ENCODE assay signal across 13 cellular contexts in the genomic region with DNA sequence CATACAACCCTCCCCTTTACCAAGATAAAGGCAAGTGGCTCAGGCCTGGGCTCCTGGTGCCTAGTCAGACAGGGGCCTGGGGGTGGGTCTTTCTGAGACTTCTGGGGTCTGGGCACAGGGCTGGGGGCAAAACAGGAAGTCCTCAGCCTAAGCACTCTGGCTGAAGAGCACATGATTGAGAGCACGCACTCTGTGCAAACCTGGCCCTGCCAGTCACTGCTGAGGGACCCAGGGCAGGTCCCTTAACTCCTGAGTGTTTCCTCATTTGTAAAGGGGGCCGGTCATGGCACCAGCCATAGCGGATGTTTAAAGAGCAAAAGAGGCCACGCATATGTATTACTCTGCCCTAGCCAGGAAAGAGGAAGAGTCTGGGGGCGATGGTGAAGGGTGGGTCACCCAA. TPM values are rescaled to one million over a fixed set of nuclear protein-coding genes. Genes with fewer than 3 reads are reported as not detected.
DNase-seq lines count a peak whose midpoint lies in the region; TF ChIP-seq lines count a peak whose summit lies in the region.
"Had no signal": no experiment of that assay in that cellular context is flagged by ENCODE, and none has a peak within 500 bp of the region (broad histone marks: within the 10 kb centered on the region; RNA-seq: fewer than 3 reads in every experiment).

No MANE protein-coding gene starts in this region.

- intact Hi-C loops in sigmoid colon (cut with DNase I): no loop called here

- CTCF ChIA-PET in RWPE1 (lab: Yijun Ruan, JAX): no interaction called here

- no peak for TF ChIP-seq CTCF in RWPE1 (conservative IDR thresholded peaks at IDR 0.05; ENCODE audit: low read depth)
- no peak for TF ChIP-seq CTCF in fibroblast of lung (conservative IDR thresholded peaks at IDR 0.05 in 1 of 2, IDR thresholded peaks at IDR 0.05 in 1 of 2; ENCODE audit: low read depth in 1 of 2, low read length in 2 of 2)
- TF ChIP-seq CTCF in sigmoid colon (IDR thresholded peaks at IDR 0.05): no peak

- H3K9me2 ChIP-seq in GM23248 (ENCODE audit: insufficient read depth): no peaks in the 10 kb centered on the region

- peaks cover 41% of the 10 kb centered on the region for H3F3A ChIP-seq in GM23248 (ENCODE audit: insufficient read depth)

- H2AFZ ChIP-seq in GM23248: no peak overlapping the region
- no peak overlapping the region for H2AFZ ChIP-seq in fibroblast of lung (ENCODE audit: low read length)

- H3K27ac ChIP-seq in GM23248 (peak overlapping the region; percentile 92), RWPE1 (peak overlapping the region; percentile 96), fibroblast of lung (ENCODE audit: insufficient read depth, low read length) (peak overlapping the region; percentile 23), sigmoid colon (peak overlapping the region; percentile 16 to 77 (median 28))
- H3K27ac ChIP-seq: suprapubic skin had no signal

- TF ChIP-seq EP300 in sigmoid colon (IDR thresholded peaks at IDR 0.05): no peak

- H3K36me3 ChIP-seq in GM23248 (ENCODE audit: low read depth) (peaks cover 16% of the 10 kb centered on the region; the same call in 1 of the 2 replicates), fibroblast of lung (ENCODE audit: control insufficient read depth, insufficient read depth, low read length) (peaks cover 37% of the 10 kb centered on the region), sigmoid colon (peaks cover 48 to 74% (median 49%) of the 10 kb centered on the region in 4 donors)

- H3K4me2 ChIP-seq in GM23248 (ENCODE audit: unreplicated experiment) (no peak overlapping the region), fibroblast of lung (ENCODE audit: extremely low read depth, insufficient read depth, low read length) (no peak overlapping the region)

- H3K4me1 ChIP-seq in GM23248 (ENCODE audit: insufficient read depth) (peaks cover 53% of the 10 kb centered on the region), fibroblast of lung (ENCODE audit: control insufficient read depth, extremely low read depth, insufficient read depth, low read length) (peaks cover 33% of the 10 kb centered on the region), sigmoid colon (peaks cover 0 to 93% (median 65%) of the 10 kb centered on the region in 4 donors)

- in situ Hi-C loops in GM23248 (cut with MboI): no loop called here

- H4K20me1 ChIP-seq in GM23248 (ENCODE audit: insufficient read depth) (no peaks in the 10 kb centered on the region), fibroblast of lung (ENCODE audit: control insufficient read depth, extremely low read depth, insufficient read depth, low read length) (no peaks in the 10 kb centered on the region)

- TF ChIP-seq POLR2A in sigmoid colon (IDR thresholded peaks at IDR 0.05): no peak

- H3K9ac ChIP-seq in GM23248: no peak overlapping the region
- no peak overlapping the region for H3K9ac ChIP-seq in fibroblast of lung (ENCODE audit: insufficient read depth, low read length)

- peaks cover 79% of the 10 kb centered on the region for H3K79me2 ChIP-seq in GM23248 (ENCODE audit: insufficient read depth)
- H3K79me2 ChIP-seq in fibroblast of lung (ENCODE audit: control insufficient read depth, insufficient read depth, low read length): peaks cover 71% of the 10 kb centered on the region

- H3K4me3 ChIP-seq in GM23248 (no peak overlapping the region), fibroblast of lung (replicated peaks in 1 of 4; ENCODE audit: control extremely low read depth in 1 of 4, insufficient read depth in 1 of 4, low read depth in 3 of 4, low read length in 4 of 4) (no peak overlapping the region), sigmoid colon (no peak overlapping the region)
- H3K4me3 ChIP-seq: suprapubic skin had no signal

- no peak for DNase-seq in GM23248
- no peak for DNase-seq in RWPE1 (ENCODE audit: low spot score)
- no peak for DNase-seq in fibroblast of lung (ENCODE audit: low read depth in 2 of 2)
- no peak for DNase-seq in sigmoid colon
- DNase-seq in stimulated activated CD4-positive, alpha-beta T cell treated with anti-CD3 and anti-CD28 coated beads, Interleukin-4, amount 100 ng/mL, for 24 hours: no peak
- DNase-seq in NCI-H2081 treated with DMSO at 0.1 percent for 48 hours (lab: John Stamatoyannopoulos, UW): no peak
- no peak for DNase-seq in SKM-1 (lab: John Stamatoyannopoulos, UW; ENCODE audit: unreplicated experiment)
- DNase-seq: C1 segment of cervical spinal cord; hypothalamus; NCI-H1930; NCI-H510A treated with DMSO at 0.1 percent for 48 hours; stimulated activated CD4-positive, alpha-beta T cell treated with anti-CD3 and anti-CD28 coated beads, Interleukin-15, amount 100 ng/mL, for 24 hours had no signal

- WGBS in GM23248 (ENCODE audit: low coverage in 1 of 2, low lambda C conversion rate in 2 of 2, missing lambda C conversion rate in 2 of 2), 2 experiments: 98% methylated on average over 5 of the region's 5 CpGs
- 85 to 86% methylated on average over 5 of the region's 5 CpGs for WGBS in sigmoid colon, 2 donors

- H3K27me3 ChIP-seq in GM23248 (replicated peaks; ENCODE audit: insufficient read depth): no peaks in the 10 kb centered on the region
- no peaks in the 10 kb centered on the region for H3K27me3 ChIP-seq in fibroblast of lung (ENCODE audit: control insufficient read depth, insufficient read depth, low read length)
- H3K27me3 ChIP-seq in sigmoid colon: no peaks in the 10 kb centered on the region
- H3K27me3 ChIP-seq: suprapubic skin had no signal

- no peaks in the 10 kb centered on the region for H3K9me3 ChIP-seq in GM23248 (ENCODE audit: low read depth)
- H3K9me3 ChIP-seq in fibroblast of lung (ENCODE audit: control insufficient read depth, insufficient read depth, low read depth, low read length): no peaks in the 10 kb centered on the region
- H3K9me3 ChIP-seq in sigmoid colon: no peaks in the 10 kb centered on the region
- H3K9me3 ChIP-seq: suprapubic skin had no signal

- POLR2A ChIA-PET in RWPE1 (lab: Yijun Ruan, JAX; ENCODE audit: low non-redundant PET): no interaction called here

RNA-seq across cellular contexts. Expression of gene TKT, which starts 16.0 kb away (rescaled TPM):
- total RNA-seq in GM23248 (2014; rRNA removed; shearing (Covaris generic)): 239 and 256 TPM in 2 replicates
- polyA plus RNA-seq in GM23248 (2016; fragmentation: Nextera tagmentation; extraction: Ambion mirVana): 129 and 134 TPM in 2 replicates
- total RNA-seq in fibroblast of lung: 810 and 846 TPM in 2 replicates
- polyA plus RNA-seq in fibroblast of lung: 163 and 225 TPM in 2 replicates
- polyA plus RNA-seq in fibroblast of lung (2012): 422 and 584 TPM in 2 replicates
- 303 and 311 TPM in 2 replicates for polyA minus RNA-seq in fibroblast of lung (ENCODE audit: low replicate concordance)
- total RNA-seq in sigmoid colon: 100 to 1,000 TPM; 138 to 253 (median 185) TPM
- polyA plus RNA-seq in sigmoid colon: 100 to 1,000 TPM in 2 of 3 donors, 10 to 100 TPM in 1; 88.9 to 305 (median 102) TPM

Comparison
In these comparisons a context has a peak if more than half of its experiments do, and no peak if none do; other contexts are left out.
1. H3K27ac ChIP-seq: peak in every context shown above with its lines; median percentile 96 in RWPE1; 92 in GM23248; 28 in sigmoid colon; 23 in fibroblast of lung.